Comparison of ENCODE assay signal across 10 cellular contexts in the genomic region with DNA sequence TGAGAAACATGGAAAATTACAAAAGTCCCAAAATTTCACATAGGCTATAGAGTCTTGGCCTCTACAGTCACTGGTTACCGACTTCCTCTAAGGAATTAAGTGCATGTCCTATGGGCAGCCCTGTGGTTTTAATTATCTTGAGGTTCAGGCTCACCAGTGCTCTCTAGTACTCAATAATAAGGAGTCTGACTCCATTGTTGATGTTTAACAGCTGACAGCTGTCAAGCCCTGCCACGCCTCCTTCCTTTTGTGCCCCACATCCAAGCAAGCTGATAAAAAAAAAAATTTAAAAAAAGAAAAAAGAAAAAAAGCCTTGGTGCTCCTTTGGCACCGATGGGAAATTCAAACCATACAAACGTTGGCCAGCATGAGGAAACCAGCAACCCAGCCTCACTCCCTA.
DNase-seq lines count a peak whose midpoint lies in the region; ATAC-seq and TF ChIP-seq lines count a peak whose summit lies in the region.
"Had no signal": no experiment of that assay in that cellular context is flagged by ENCODE, and none has a peak within 500 bp of the region (broad histone marks: within the 10 kb centered on the region; RNA-seq: fewer than 3 reads in every experiment).

No MANE protein-coding gene starts in this region.

- H3K27ac Mint-ChIP-seq in activated naive CD4-positive, alpha-beta T cell treated with anti-CD3 and anti-CD28 coated beads, Interleukin-2, amount 10 ng/mL, durations not matched to agents 7 days and 5 days: no peak overlapping the region

- no peak for DNase-seq in SK-N-SH
- DNase-seq in foreskin fibroblast: peak; percentile 47 to 64
- DNase-seq in activated naive CD4-positive, alpha-beta T cell treated with anti-CD3 and anti-CD28 coated beads, Interleukin-2, amount 10 ng/mL, durations not matched to agents 7 days and 5 days: no peak
- no peak for DNase-seq in NCI-H1436 treated with DMSO at 0.1 percent for 48 hours (lab: John Stamatoyannopoulos, UW)
- no peak for DNase-seq in activated CD8-positive, alpha-beta memory T cell treated with anti-CD3 and anti-CD28 coated beads, Interleukin-2, amount 50 U/mL, for 4 hours
- DNase-seq in NAMALWA (ENCODE audit: low spot score): no peak
- DNase-seq: activated effector memory CD4-positive, alpha-beta T cell treated with anti-CD3 and anti-CD28 coated beads, Interleukin-2, amount 50 U/mL, for 16 hours; Peyer's patch had no signal

- no peak for TF ChIP-seq RAD21 in SK-N-SH (IDR thresholded peaks at IDR 0.05; ENCODE audit: low read length)

- H3K79me2 ChIP-seq in DOHH2 (ENCODE audit: control insufficient read depth, low read length) (no peaks in the 10 kb centered on the region), SK-N-SH (ENCODE audit: insufficient read depth) (no peaks in the 10 kb centered on the region)

- no peak for TF ChIP-seq EP300 in SK-N-SH (IDR thresholded peaks at IDR 0.05; ENCODE audit: borderline replicate concordance in 1 of 2, low read depth in 1 of 2, low read length in 1 of 2)

- no peak overlapping the region for H2AFZ ChIP-seq in SK-N-SH (ENCODE audit: low read depth)

- peak; percentile 9 for ATAC-seq in HG02981 (IDR thresholded peaks at IDR 0.05; ENCODE audit: unreplicated experiment)

- H3K4me2 ChIP-seq in DOHH2 (ENCODE audit: low read length) (peak overlapping the region; percentile 62), SK-N-SH (no peak overlapping the region)

- H3K9me2 ChIP-seq in DOHH2 (replicated peaks; ENCODE audit: control insufficient read depth, low read length) (no peaks in the 10 kb centered on the region), SK-N-SH (no peaks in the 10 kb centered on the region)

- H3K36me3 ChIP-seq in DOHH2 (ENCODE audit: control insufficient read depth, low read length) (no peaks in the 10 kb centered on the region), SK-N-SH (replicated peaks in 1 of 2; ENCODE audit: control insufficient read depth in 1 of 2, insufficient read depth in 2 of 2, low read length in 1 of 2) (peaks cover 0 to 6% of the 10 kb centered on the region in 2 experiments)
- H3K36me3 ChIP-seq: Peyer's patch had no signal

- peaks cover 12% of the 10 kb centered on the region for H3K4me1 Mint-ChIP-seq in activated naive CD4-positive, alpha-beta T cell treated with anti-CD3 and anti-CD28 coated beads, Interleukin-2, amount 10 ng/mL, durations not matched to agents 7 days and 5 days

- H3K27me3 ChIP-seq in DOHH2 (ENCODE audit: control insufficient read depth, low read length) (peaks cover 39% of the 10 kb centered on the region), SK-N-SH (ENCODE audit: insufficient read depth) (no peaks in the 10 kb centered on the region)
- H3K27me3 ChIP-seq: Peyer's patch had no signal

- TF ChIP-seq CTCF in DOHH2 (IDR thresholded peaks at IDR 0.05; ENCODE audit: low read depth, low read length, poor library complexity, severe bottlenecking) (no peak), SK-N-SH (IDR thresholded peaks at IDR 0.05) (no peak), foreskin fibroblast (IDR thresholded peaks at IDR 0.05; ENCODE audit: low read depth, low read length) (no peak)

- POLR2A ChIA-PET in SK-N-SH (lab: Yijun Ruan, JAX): no interaction called here

- no peak overlapping the region for H3K4me3 Mint-ChIP-seq in activated naive CD4-positive, alpha-beta T cell treated with anti-CD3 and anti-CD28 coated beads, Interleukin-2, amount 10 ng/mL, durations not matched to agents 7 days and 5 days

- H3K9ac ChIP-seq in SK-N-SH: no peak overlapping the region

- 59% methylated on average over 4 of the region's 4 CpGs for WGBS in SK-N-SH (ENCODE audit: low lambda C conversion rate)

- H3K9me3 ChIP-seq in DOHH2 (ENCODE audit: control insufficient read depth, insufficient read depth, low read length): no peaks in the 10 kb centered on the region
- H3K9me3 ChIP-seq in SK-N-SH: no peaks in the 10 kb centered on the region
- H3K9me3 ChIP-seq: Peyer's patch had no signal

- H3K27ac ChIP-seq in DOHH2 (ENCODE audit: low read depth, low read length) (no peak overlapping the region), SK-N-SH (ENCODE audit: low read depth in 2 of 2, low read length in 1 of 2) (no peak overlapping the region)
- H3K27ac ChIP-seq: Peyer's patch had no signal

- H3K4me3 ChIP-seq in DOHH2 (ENCODE audit: low read length) (peak overlapping the region; percentile 20), SK-N-SH (ENCODE audit: low read depth in 2 of 2, low read length in 1 of 2) (no peak overlapping the region), foreskin fibroblast (ENCODE audit: low read depth in 1 of 2, low read length in 2 of 2) (no peak overlapping the region)
- H3K4me3 ChIP-seq: Peyer's patch had no signal

- CTCF ChIA-PET in SK-N-SH (lab: Yijun Ruan, JAX): interaction anchor here (0.6 to 2.0 kb wide), 7 partner anchors 61 to 573 kb away, joined by 3 to 8 read pairs (median 5); partner anchors contain the start of gene CCDC71L
- CTCF ChIA-PET in activated naive CD4-positive, alpha-beta T cell treated with anti-CD3 and anti-CD28 coated beads, Interleukin-2, amount 10 ng/mL, durations not matched to agents 7 days and 5 days (lab: Charles Lee): interaction anchor here (1.3 to 1.4 kb wide), 3 partner anchors 14 to 188 kb away, joined by 3 to 4 read pairs (median 4); partner anchors contain the start of gene CCDC71L

- H3K27me3 Mint-ChIP-seq in activated naive CD4-positive, alpha-beta T cell treated with anti-CD3 and anti-CD28 coated beads, Interleukin-2, amount 10 ng/mL, durations not matched to agents 7 days and 5 days: no peaks in the 10 kb centered on the region

- H3K36me3 Mint-ChIP-seq in activated naive CD4-positive, alpha-beta T cell treated with anti-CD3 and anti-CD28 coated beads, Interleukin-2, amount 10 ng/mL, durations not matched to agents 7 days and 5 days: no peaks in the 10 kb centered on the region

- H3K4me1 ChIP-seq in DOHH2 (ENCODE audit: control insufficient read depth, low read length): peaks cover 29% of the 10 kb centered on the region
- peaks cover 5 to 8% of the 10 kb centered on the region in 2 experiments; a peak in 2 of 4 replicates for H3K4me1 ChIP-seq in SK-N-SH (ENCODE audit: control insufficient read depth in 1 of 2, insufficient read depth in 2 of 2, low read depth in 1 of 2, low read length in 1 of 2)

- no peaks in the 10 kb centered on the region; the same call in 1 of the 2 replicates for H3F3A ChIP-seq in DOHH2 (ENCODE audit: control insufficient read depth, insufficient read depth)
- no peaks in the 10 kb centered on the region for H3F3A ChIP-seq in SK-N-SH (replicated peaks; ENCODE audit: insufficient read depth)

- no peaks in the 10 kb centered on the region for H4K20me1 ChIP-seq in DOHH2 (ENCODE audit: control insufficient read depth, insufficient read depth, low read depth, low read length)
- no peaks in the 10 kb centered on the region for H4K20me1 ChIP-seq in SK-N-SH (ENCODE audit: insufficient read depth)

- peaks cover 1% of the 10 kb centered on the region for H3K9me3 Mint-ChIP-seq in activated naive CD4-positive, alpha-beta T cell treated with anti-CD3 and anti-CD28 coated beads, Interleukin-2, amount 10 ng/mL, durations not matched to agents 7 days and 5 days

TF ChIP-seq in SK-N-SH, 30 proteins besides CTCF, POLR2A, EP300 and RAD21:
- TF ChIP-seq, protein P1, sequence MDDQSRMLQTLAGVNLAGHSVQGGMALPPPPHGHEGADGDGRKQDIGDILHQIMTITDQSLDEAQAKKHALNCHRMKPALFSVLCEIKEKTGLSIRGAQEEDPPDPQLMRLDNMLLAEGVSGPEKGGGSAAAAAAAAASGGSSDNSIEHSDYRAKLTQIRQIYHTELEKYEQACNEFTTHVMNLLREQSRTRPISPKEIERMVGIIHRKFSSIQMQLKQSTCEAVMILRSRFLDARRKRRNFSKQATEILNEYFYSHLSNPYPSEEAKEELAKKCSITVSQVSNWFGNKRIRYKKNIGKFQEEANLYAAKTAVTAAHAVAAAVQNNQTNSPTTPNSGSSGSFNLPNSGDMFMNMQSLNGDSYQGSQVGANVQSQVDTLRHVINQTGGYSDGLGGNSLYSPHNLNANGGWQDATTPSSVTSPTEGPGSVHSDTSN (IDR thresholded peaks at IDR 0.05): peak; percentile 20; the same call in 1 of the 2 replicates
- no peak for TF ChIP-seq FOXJ3 (CRISPR knock-in tag; IDR thresholded peaks at IDR 0.05)
- peak; percentile 32 for TF ChIP-seq TCF12 (IDR thresholded peaks at IDR 0.05)
- no peak for TF ChIP-seq MXI1 (IDR thresholded peaks at IDR 0.05; ENCODE audit: low read depth, low read length)

Comparison
In these comparisons a context has a peak if more than half of its experiments do, and no peak if none do; other contexts are left out.
1. DNase-seq: peak in foreskin fibroblast (2 of 2); none in SK-N-SH (single experiment), activated naive CD4-positive, alpha-beta T cell treated with anti-CD3 and anti-CD28 coated beads, Interleukin-2, amount 10 ng/mL, durations not matched to agents 7 days and 5 days (single experiment), NCI-H1436 treated with DMSO at 0.1 percent for 48 hours (single experiment), activated CD8-positive, alpha-beta memory T cell treated with anti-CD3 and anti-CD28 coated beads, Interleukin-2, amount 50 U/mL, for 4 hours (single experiment) and NAMALWA (single experiment).